19 cellular contexts compared by ENCODE assay signal in the genomic region with DNA sequence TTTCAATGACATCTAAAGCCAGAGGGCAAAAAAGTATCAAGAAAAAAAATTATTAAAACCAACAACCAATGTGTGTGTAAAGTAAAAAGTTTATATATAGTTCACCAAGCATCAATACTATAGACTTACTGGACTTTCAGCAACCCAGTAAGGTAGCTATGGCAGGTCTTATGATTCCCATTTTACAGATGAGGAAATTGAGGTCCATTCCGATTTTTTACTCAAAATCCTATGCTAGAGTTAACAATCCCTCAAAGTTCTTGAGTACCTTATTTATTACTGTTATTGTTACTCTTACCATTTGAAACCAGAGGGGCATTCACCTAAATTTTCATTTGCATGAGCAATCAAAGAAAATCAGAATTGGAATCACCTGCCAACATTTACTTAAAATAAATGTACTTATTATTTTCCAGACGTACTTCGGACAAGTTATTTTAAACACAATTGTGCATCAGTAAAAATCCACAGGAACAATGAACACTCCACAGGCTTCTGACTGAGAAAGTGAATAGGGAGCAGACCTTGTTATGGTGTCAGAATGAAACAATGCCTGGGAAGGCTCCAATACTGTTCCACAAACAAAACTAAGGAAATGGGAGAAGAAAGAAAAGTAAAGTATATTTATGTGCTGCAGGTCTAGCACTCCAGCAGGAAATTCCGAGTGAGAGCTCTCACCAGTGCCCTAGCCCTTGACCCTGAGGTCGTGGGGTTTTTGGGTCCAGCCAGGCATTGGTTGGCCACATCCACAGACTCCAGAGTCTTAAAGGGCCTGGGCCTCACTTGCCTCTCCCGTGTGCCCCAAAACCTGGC.
DNase-seq lines count a peak whose midpoint lies in the region; ATAC-seq and TF ChIP-seq lines count a peak whose summit lies in the region.
"Had no signal": no experiment of that assay in that cellular context is flagged by ENCODE, and none has a peak within 500 bp of the region (broad histone marks: within the 10 kb centered on the region; RNA-seq: fewer than 3 reads in every experiment).

No MANE protein-coding gene starts in this region.

- H3K36me3 ChIP-seq in mammary epithelial cell (ENCODE audit: insufficient read depth, low read length) (no peaks in the 10 kb centered on the region), uterus (no peaks in the 10 kb centered on the region)

- CTCF ChIA-PET in mammary epithelial cell (lab: Charles Lee; ENCODE audit: low non-redundant PET) = no interaction called here

- H3K4me3 Mint-ChIP-seq in mesothelial cell of epicardium = no peak overlapping the region

- peak overlapping the region; percentile 69 for H3K27ac ChIP-seq in mammary epithelial cell (ENCODE audit: insufficient read depth, low read depth, low read length)
- H3K27ac ChIP-seq in uterus = peak overlapping the region; percentile 27 to 33
- H3K27ac ChIP-seq in dorsolateral prefrontal cortex = peak overlapping the region in 1 of 59 donors; percentile 21
- H3K27ac ChIP-seq: HL-60, RWPE1 had no signal

- H3K27ac Mint-ChIP-seq in mesothelial cell of epicardium = peak overlapping the region; percentile 73

- dilution Hi-C loops in mammary epithelial cell (cut with HindIII; ENCODE audit: low sequenced_read_pairs) = no loop called here

- H3K79me2 ChIP-seq in mammary epithelial cell (ENCODE audit: insufficient read depth, low read length) = no peaks in the 10 kb centered on the region

- H2AFZ ChIP-seq in mammary epithelial cell (ENCODE audit: low read depth, low read length) = peak overlapping the region; percentile 66

- ATAC-seq in left cardiac atrium (peak; percentile 16 to 19), Right ventricle myocardium superior (ENCODE audit: poor library complexity) (no peak), GM19452 (IDR thresholded peaks at IDR 0.05; ENCODE audit: unreplicated experiment) (no peak)

- intact Hi-C loops in left cardiac atrium (cut with DNase I) = no loop called here
- intact Hi-C loops in Right ventricle myocardium superior (cut with DNase I) = no loop called here
- intact Hi-C loops in mammary epithelial cell (cut with micrococcal nuclease) = no loop called here
- intact Hi-C loops in uterus (cut with DNase I; ENCODE audit: low total_unique reads) = no loop called here
- intact Hi-C loops in dorsolateral prefrontal cortex (cut with DNase I) = no loop called here

- DNase-seq in left cardiac atrium (peak; percentile 29), Right ventricle myocardium superior (no peak), mammary epithelial cell (no peak), mesothelial cell of epicardium (ENCODE audit: low spot score in 2 of 2, unreplicated experiment in 2 of 2) (no peak), uterus (no peak), DMS114 treated with DMSO at 0.1 percent for 48 hours (lab: John Stamatoyannopoulos, UW; ENCODE audit: unreplicated experiment) (no peak), dorsolateral prefrontal cortex (no peak)
- DNase-seq: C1 segment of cervical spinal cord; Caco-2; DMS79; GOT3; KBM-7; NCI-H1092; NCI-H69; NK-92 treated with Interleukin-12 subunit alpha and Interleukin-12 subunit beta, amount 100 ng/mL, for 24 hours; OCI-M1 had no signal

- H3K4me1 Mint-ChIP-seq in mesothelial cell of epicardium = peaks cover 68% of the 10 kb centered on the region

- H3K36me3 Mint-ChIP-seq in mesothelial cell of epicardium = no peaks in the 10 kb centered on the region

- H3K9me3 Mint-ChIP-seq in mesothelial cell of epicardium = no peaks in the 10 kb centered on the region

- WGBS in mammary epithelial cell (ENCODE audit: low coverage, missing lambda C conversion rate) = 84% methylated on average over 6 of the region's 6 CpGs

- TF ChIP-seq POLR2A in uterus (IDR thresholded peaks at IDR 0.05) = no peak

- H4K20me1 ChIP-seq in mammary epithelial cell (ENCODE audit: insufficient read depth, low read length) = no peaks in the 10 kb centered on the region

- H3K9me3 ChIP-seq in mammary epithelial cell (replicated peaks; ENCODE audit: insufficient read depth, low read length) (no peaks in the 10 kb centered on the region), uterus (no peaks in the 10 kb centered on the region)
- H3K9me3 ChIP-seq: Caco-2 had no signal

- BruUV-seq in mammary epithelial cell (replicated peaks; lab: Mats Ljungman, UMichigan) = no TSS peak

- no peaks in the 10 kb centered on the region for H3K27me3 ChIP-seq in mammary epithelial cell (ENCODE audit: insufficient read depth, low read length)
- no peaks in the 10 kb centered on the region for H3K27me3 ChIP-seq in uterus
- no peaks in the 10 kb centered on the region for H3K27me3 ChIP-seq in dorsolateral prefrontal cortex

- no peak overlapping the region for H3K4me3 ChIP-seq in mammary epithelial cell (replicated peaks in 1 of 3; ENCODE audit: insufficient read depth in 1 of 3, low read depth in 2 of 3, low read length in 3 of 3)
- no peak overlapping the region for H3K4me3 ChIP-seq in uterus
- H3K4me3 ChIP-seq in dorsolateral prefrontal cortex = no peak overlapping the region

- H3K27me3 Mint-ChIP-seq in mesothelial cell of epicardium (ENCODE audit: low read depth) = no peaks in the 10 kb centered on the region

- H3K4me2 ChIP-seq in mammary epithelial cell (ENCODE audit: insufficient read depth, low read depth, low read length) = peak overlapping the region; percentile 76

- in situ Hi-C loops in mammary epithelial cell (cut with MboI; ENCODE audit: low sequenced_read_pairs in 2 of 2) = no loop called here

- no peak overlapping the region for H3K9ac ChIP-seq in mammary epithelial cell (ENCODE audit: insufficient read depth, low read length)

- peaks cover 38% of the 10 kb centered on the region for H3K4me1 ChIP-seq in mammary epithelial cell (ENCODE audit: insufficient read depth, low read length)
- H3K4me1 ChIP-seq in uterus = no peaks in the 10 kb centered on the region

- TF ChIP-seq CTCF in mammary epithelial cell (conservative IDR thresholded peaks at IDR 0.05 in 1 of 2, IDR thresholded peaks at IDR 0.05 in 1 of 2; ENCODE audit: extremely low read depth in 1 of 2, insufficient read depth in 1 of 2, low read depth in 1 of 2, low read length in 2 of 2) (no peak), mesothelial cell of epicardium (IDR thresholded peaks at IDR 0.05; ENCODE audit: unreplicated experiment) (no peak), uterus (IDR thresholded peaks at IDR 0.05) (no peak), dorsolateral prefrontal cortex (IDR thresholded peaks at IDR 0.05 in 54 of 56, conservative IDR thresholded peaks at IDR 0.05 in 2 of 56; ENCODE audit: low read depth in 1 of 56, partially characterized antibody in 56 of 56) (no peak)

Comparison
In these comparisons a context has a peak if more than half of its experiments do, and no peak if none do; other contexts are left out.
1. ATAC-seq: peak in left cardiac atrium (2 of 2); none in Right ventricle myocardium superior (single experiment) and GM19452 (single experiment).